ENCODE assay signal across 8 cellular contexts in the genomic region with DNA sequence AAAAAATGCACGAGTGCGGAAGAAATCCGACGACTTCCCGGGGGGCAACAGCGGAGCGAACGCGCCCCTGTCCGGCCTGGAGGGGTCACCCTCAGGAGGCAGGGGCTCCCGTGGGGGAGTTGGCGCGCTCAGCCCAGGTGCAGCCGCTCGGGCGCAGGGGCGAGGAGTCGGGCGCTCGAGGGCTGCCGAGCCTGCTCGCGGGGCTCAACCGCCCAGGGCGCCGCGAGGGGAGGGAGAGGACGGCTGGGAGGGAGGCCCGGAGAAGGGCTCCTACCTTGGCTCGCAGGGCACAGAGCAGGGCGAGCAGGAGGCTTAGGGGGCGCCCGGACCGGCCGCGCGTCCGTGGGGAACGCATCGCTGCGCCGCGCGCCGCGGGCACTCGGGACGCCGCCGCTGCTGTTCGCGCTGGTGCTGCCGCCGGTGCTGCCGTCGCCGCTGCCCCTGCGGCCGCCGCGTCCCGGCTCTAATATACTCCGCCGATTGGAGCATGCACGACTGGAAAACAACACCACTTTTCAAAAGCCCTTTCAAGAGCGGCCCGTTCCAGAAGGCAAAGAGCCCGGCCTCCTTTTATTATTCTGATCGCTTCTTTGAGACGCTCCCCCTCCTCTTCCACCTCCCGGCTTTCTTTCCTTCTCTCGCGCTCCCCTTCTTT. TPM values are rescaled to one million over a fixed set of nuclear protein-coding genes. Genes with fewer than 3 reads are reported as not detected.
DNase-seq lines count a peak whose midpoint lies in the region; ATAC-seq, FAIRE-seq and TF ChIP-seq lines count a peak whose summit lies in the region.

No MANE protein-coding gene starts in this region.

- DNase-seq in CD8-positive, alpha-beta memory T cell = no peak
- DNase-seq in HTR-8/SVneo (ENCODE audit: insufficient read length, low spot score) = peak; percentile 17
- DNase-seq in T-helper 17 cell = no peak
- DNase-seq in endothelial cell (ENCODE audit: low spot score) = peak; percentile 36
- DNase-seq in midbrain (lab: John Stamatoyannopoulos, UW) = peak; percentile 79

- under 1% methylated on average over 73 of the region's 73 CpGs for WGBS in urinary bladder

- H3K4me1 Mint-ChIP-seq in CD8-positive, alpha-beta memory T cell = peaks cover 18 to 32% (median 28%) of the 10 kb centered on the region in 3 donors
- H3K4me1 Mint-ChIP-seq in T-helper 17 cell = peaks cover 23% of the 10 kb centered on the region
- peaks cover 46% of the 10 kb centered on the region for H3K4me1 Mint-ChIP-seq in endothelial cell (ENCODE audit: unreplicated experiment)

- H3K27ac Mint-ChIP-seq in CD8-positive, alpha-beta memory T cell = peak overlapping the region in 2 of 8 donors; percentile 12 to 84
- peak overlapping the region; percentile 75 for H3K27ac Mint-ChIP-seq in T-helper 17 cell
- peak overlapping the region; percentile 74 for H3K27ac Mint-ChIP-seq in endothelial cell (ENCODE audit: unreplicated experiment)

- ATAC-seq in T-helper 17 cell (peak; percentile 2), HG03280 (IDR thresholded peaks at IDR 0.05; ENCODE audit: unreplicated experiment) (no peak), HG02884 (IDR thresholded peaks at IDR 0.05; ENCODE audit: unreplicated experiment) (no peak)

- H3K27ac ChIP-seq in CD8-positive, alpha-beta memory T cell (ENCODE audit: low read depth, low read length) = no peak overlapping the region
- peak overlapping the region; percentile 95 for H3K27ac ChIP-seq in urinary bladder (ENCODE audit: low read depth)

- POLR2A ChIA-PET in CD8-positive, alpha-beta memory T cell (lab: Charles Lee) = no interaction called here

- H3K9me3 ChIP-seq in CD8-positive, alpha-beta memory T cell (ENCODE audit: low read length) = no peaks in the 10 kb centered on the region
- no peaks in the 10 kb centered on the region for H3K9me3 ChIP-seq in T-helper 17 cell (ENCODE audit: control insufficient read depth, low read length, poor library complexity, severe bottlenecking)

- FAIRE-seq in HTR-8/SVneo (lab: Jason Lieb, UNC) = no peak

- H3K36me3 ChIP-seq in CD8-positive, alpha-beta memory T cell (ENCODE audit: insufficient read depth, low read length) = no peaks in the 10 kb centered on the region
- no peaks in the 10 kb centered on the region for H3K36me3 ChIP-seq in urinary bladder (ENCODE audit: insufficient read depth)

- H3K4me1 ChIP-seq in CD8-positive, alpha-beta memory T cell (ENCODE audit: insufficient read depth, low read length) = no peaks in the 10 kb centered on the region
- no peaks in the 10 kb centered on the region for H3K4me1 ChIP-seq in urinary bladder (ENCODE audit: insufficient read depth)

- peaks cover 0 to 2% (median 0%) of the 10 kb centered on the region in 5 donors for H3K9me3 Mint-ChIP-seq in CD8-positive, alpha-beta memory T cell
- H3K9me3 Mint-ChIP-seq in endothelial cell (ENCODE audit: unreplicated experiment) = no peaks in the 10 kb centered on the region

- H3K4me3 ChIP-seq in CD8-positive, alpha-beta memory T cell (ENCODE audit: low read length) = no peak overlapping the region
- H3K4me3 ChIP-seq in urinary bladder (ENCODE audit: low read depth, low read length) = peak overlapping the region; percentile 95

- H3K27me3 Mint-ChIP-seq in CD8-positive, alpha-beta memory T cell = peaks cover 52 to 72% of the 10 kb centered on the region in 2 donors
- H3K27me3 Mint-ChIP-seq in T-helper 17 cell (peaks cover 74% of the 10 kb centered on the region), endothelial cell (ENCODE audit: unreplicated experiment) (peaks cover 6% of the 10 kb centered on the region)

- no peaks in the 10 kb centered on the region for H3K36me3 Mint-ChIP-seq in CD8-positive, alpha-beta memory T cell
- H3K36me3 Mint-ChIP-seq in T-helper 17 cell (ENCODE audit: low read depth) = peaks cover 6% of the 10 kb centered on the region
- H3K36me3 Mint-ChIP-seq in endothelial cell (ENCODE audit: low read depth, unreplicated experiment) = peaks cover 32% of the 10 kb centered on the region

- no peak for TF ChIP-seq CTCF in endothelial cell (IDR thresholded peaks at IDR 0.05; ENCODE audit: unreplicated experiment)

- CTCF ChIA-PET in CD8-positive, alpha-beta memory T cell (lab: Charles Lee) = interaction anchor here (1.4 kb wide), 1 partner anchor 10 kb away, joined by 5 read pairs; no protein-coding TSS in a partner anchor

- peaks cover 9% of the 10 kb centered on the region for H3K27me3 ChIP-seq in CD8-positive, alpha-beta memory T cell (ENCODE audit: insufficient read depth, low read length, poor library complexity, severe bottlenecking)

- peak overlapping the region; percentile 27 to 90 (median 77) for H3K4me3 Mint-ChIP-seq in CD8-positive, alpha-beta memory T cell
- H3K4me3 Mint-ChIP-seq in T-helper 17 cell (peak overlapping the region; percentile 94), endothelial cell (ENCODE audit: unreplicated experiment) (peak overlapping the region; percentile 97)

RNA-seq across cellular contexts. Expression of a gene that starts 0.5 kb away (rescaled TPM):
- under 1 TPM; 0.11 to 0.24 TPM for total RNA-seq in CD8-positive, alpha-beta memory T cell
- 0.24 TPM for polyA plus RNA-seq in CD8-positive, alpha-beta memory T cell
- 1 to 10 TPM; 4.3 to 4.6 TPM for total RNA-seq in T-helper 17 cell
- 172 TPM for total RNA-seq in endothelial cell (ENCODE audit: unreplicated experiment)
- total RNA-seq in urinary bladder = 131 TPM
- polyA plus RNA-seq in urinary bladder = 36.9 TPM

Comparison
In these comparisons a context has a peak if more than half of its experiments do, and no peak if none do; other contexts are left out.
1. DNase-seq: peak in HTR-8/SVneo (single experiment), endothelial cell (single experiment) and midbrain (single experiment); none in CD8-positive, alpha-beta memory T cell (0 of 5) and T-helper 17 cell (0 of 3).
2. RNA of a gene that starts 0.5 kb away (total RNA-seq): 172 TPM in endothelial cell (single experiment) and 131 TPM in urinary bladder (single experiment); 4.3 to 4.6 TPM in T-helper 17 cell and 0.11 to 0.24 TPM in CD8-positive, alpha-beta memory T cell; every median in the first group is over 10 times any median in the second.
3. Peak in every context shown above with its lines, with median percentiles within 50 percentile points of each other: H3K4me3 Mint-ChIP-seq.